Comparison of ENCODE assay signal across 33 cellular contexts in genomic region chr1:200345516-200345915, GRCh38.
"Had no signal": no experiment of that assay in that cellular context is flagged by ENCODE, and none has a peak within 500 bp of the region (broad histone marks: within the 10 kb centered on the region; RNA-seq: fewer than 3 reads in every experiment).

No MANE protein-coding gene starts in this region.

- H3K4me1 Mint-ChIP-seq: neural crest cell had no signal

- H3K27ac ChIP-seq: neutrophil, ovary, parathyroid adenoma, psoas muscle, right lobe of liver, sigmoid colon, spleen, suprapubic skin, testis, tibial artery, transverse colon, upper lobe of right lung, uterus had no signal

- H2AFZ ChIP-seq: parathyroid adenoma had no signal

- H3K9me3 Mint-ChIP-seq: naive thymus-derived CD8-positive, alpha-beta T cell; natural killer cell treated with Interleukin-12 subunit alpha and Interleukin-12 subunit beta and Interleukin-15 and Interleukin-18, amount 100 ng/mL, for 72 hours; nephron progenitor cell; neural crest cell; stimulated activated memory B cell treated with anti-CD40 and anti-IgM and Interleukin-4, amounts not matched to agents 10 μg/mL and 1 μg/mL and 100 μg/mL, for 72 hours; stimulated activated naive CD8-positive, alpha-beta T cell treated with anti-CD3 and anti-CD28 coated beads, Interleukin-15, amount 100 ng/mL, for 72 hours; type B pancreatic cell had no signal

- DNase-seq: naive thymus-derived CD8-positive, alpha-beta T cell; nephron progenitor cell; nucleus accumbens; ovary; posterior cingulate gyrus; psoas muscle; right cardiac atrium; right lobe of liver; sigmoid colon; spleen; stimulated activated CD4-positive, alpha-beta T cell treated with anti-CD3 and anti-CD28 coated beads, Interleukin-12 subunit alpha, Interleukin-12 subunit beta, amount 100 ng/mL, for 4 hours; stimulated activated CD4-positive, alpha-beta T cell treated with anti-CD3 and anti-CD28 coated beads, Interleukin-1b, Interleukin-23, amount 100 ng/mL, for 48 hours; stimulated activated CD4-positive, alpha-beta T cell treated with anti-CD3 and anti-CD28 coated beads, Interleukin-4, amount 100 ng/mL, for 1 hour; stimulated activated CD4-positive, alpha-beta T cell treated with anti-CD3 and anti-CD28 coated beads, Interleukin-4, amount 100 ng/mL, for 4 hours; stimulated activated CD8-positive, alpha-beta memory T cell treated with anti-CD3 and anti-CD28 coated beads, Interleukin-4, amount 100 ng/mL, for 48 hours; stimulated activated naive CD4-positive, alpha-beta T cell; stimulated activated naive CD8-positive, alpha-beta T cell treated with anti-CD3 and anti-CD28 coated beads, Interleukin-15, amount 100 ng/mL, for 72 hours; stimulated activated naive CD8-positive, alpha-beta T cell treated with anti-CD3 and anti-CD28 coated beads, Interleukin-15, Interleukin-2, amounts not matched to agents 100 U/mL and 50 U/mL, for 24 hours; substantia nigra; testis; tibial artery; transverse colon; upper lobe of right lung; uterus had no signal

- H3K4me3 ChIP-seq: ovary, psoas muscle, right lobe of liver, sigmoid colon, smooth muscle cell, spleen, suprapubic skin, testis, tibial artery, transverse colon, upper lobe of right lung, uterus had no signal

- H3K36me3 Mint-ChIP-seq: naive thymus-derived CD8-positive, alpha-beta T cell; natural killer cell treated with Interleukin-12 subunit alpha and Interleukin-12 subunit beta and Interleukin-15 and Interleukin-18, amount 100 ng/mL, for 72 hours; stimulated activated memory B cell treated with anti-CD40 and anti-IgM and Interleukin-4, amounts not matched to agents 10 μg/mL and 1 μg/mL and 100 μg/mL, for 72 hours; type B pancreatic cell had no signal

- H3K4me2 ChIP-seq: smooth muscle cell had no signal

- H3K27me3 Mint-ChIP-seq: naive thymus-derived CD8-positive, alpha-beta T cell; progenitor cell of endocrine pancreas; stimulated activated memory B cell treated with anti-CD40 and anti-IgM and Interleukin-4, amounts not matched to agents 10 μg/mL and 1 μg/mL and 100 μg/mL, for 72 hours; stimulated activated naive CD8-positive, alpha-beta T cell treated with anti-CD3 and anti-CD28 coated beads, Interleukin-15, amount 100 ng/mL, for 72 hours; type B pancreatic cell had no signal

- H3K27ac Mint-ChIP-seq: naive thymus-derived CD8-positive, alpha-beta T cell; nephron progenitor cell; progenitor cell of endocrine pancreas; stimulated activated memory B cell treated with anti-CD40 and anti-IgM and Interleukin-4, amounts not matched to agents 10 μg/mL and 1 μg/mL and 100 μg/mL, for 72 hours; stimulated activated naive CD8-positive, alpha-beta T cell treated with anti-CD3 and anti-CD28 coated beads, Interleukin-15, amount 100 ng/mL, for 72 hours; type B pancreatic cell had no signal

- ATAC-seq: naive thymus-derived CD8-positive, alpha-beta T cell; natural killer cell treated with Interleukin-12 subunit alpha and Interleukin-12 subunit beta and Interleukin-15 and Interleukin-18, amount 100 ng/mL, for 72 hours; psoas muscle; right cardiac atrium; right lobe of liver; stimulated activated memory B cell treated with anti-CD40 and anti-IgM and Interleukin-4, amounts not matched to agents 10 μg/mL and 1 μg/mL and 100 μg/mL, for 72 hours; stimulated activated naive CD8-positive, alpha-beta T cell treated with anti-CD3 and anti-CD28 coated beads, Interleukin-15, amount 100 ng/mL, for 72 hours; stimulated activated naive CD8-positive, alpha-beta T cell treated with anti-CD3 and anti-CD28 coated beads, Interleukin-15, Interleukin-2, amounts not matched to agents 100 U/mL and 50 U/mL, for 24 hours; upper lobe of right lung had no signal

- H3K9ac ChIP-seq: parathyroid adenoma had no signal

- H3K4me3 Mint-ChIP-seq: naive thymus-derived CD8-positive, alpha-beta T cell; natural killer cell treated with Interleukin-12 subunit alpha and Interleukin-12 subunit beta and Interleukin-15 and Interleukin-18, amount 100 ng/mL, for 72 hours; nephron progenitor cell; neural crest cell; stimulated activated memory B cell treated with anti-CD40 and anti-IgM and Interleukin-4, amounts not matched to agents 10 μg/mL and 1 μg/mL and 100 μg/mL, for 72 hours; stimulated activated naive CD8-positive, alpha-beta T cell treated with anti-CD3 and anti-CD28 coated beads, Interleukin-15, amount 100 ng/mL, for 72 hours; type B pancreatic cell had no signal

- H3K79me2 ChIP-seq: parathyroid adenoma had no signal

- H3K9me3 ChIP-seq: neutrophil, ovary, psoas muscle, right lobe of liver, sigmoid colon, spleen, suprapubic skin, testis, tibial artery, transverse colon, upper lobe of right lung, uterus had no signal

- H3K4me1 ChIP-seq: parathyroid adenoma, psoas muscle, right lobe of liver, sigmoid colon, spleen, suprapubic skin, testis, tibial artery, transverse colon, upper lobe of right lung, uterus had no signal

- H3K36me3 ChIP-seq: neutrophil, ovary, right lobe of liver, sigmoid colon, spleen, suprapubic skin, tibial artery, transverse colon, upper lobe of right lung, uterus had no signal

- H3K27me3 ChIP-seq: neutrophil, ovary, right lobe of liver, sigmoid colon, spleen, suprapubic skin, testis, tibial artery, transverse colon, upper lobe of right lung, uterus had no signal
